25 cellular contexts compared by ENCODE assay signal in the genomic region with DNA sequence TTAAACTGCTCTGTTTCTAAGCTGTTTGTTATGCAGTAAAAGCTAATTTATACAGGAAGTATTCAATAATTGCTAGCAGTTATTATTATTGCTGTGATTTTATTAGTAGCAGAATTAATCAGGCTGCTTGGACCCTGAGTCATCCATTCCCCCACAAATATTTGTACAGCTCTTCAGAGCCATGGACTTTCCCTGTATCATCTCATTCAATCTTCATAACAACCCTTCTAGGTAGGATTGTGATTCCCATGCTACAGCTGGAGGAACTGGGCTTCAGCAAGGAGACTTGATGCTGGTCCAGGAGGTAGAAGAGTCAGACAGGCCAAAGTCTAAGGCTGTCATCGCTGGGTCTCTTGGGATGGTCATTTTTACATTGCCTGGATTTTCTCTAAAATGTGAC.
"Had no signal": no experiment of that assay in that cellular context is flagged by ENCODE, and none has a peak within 500 bp of the region (broad histone marks: within the 10 kb centered on the region; RNA-seq: fewer than 3 reads in every experiment).

No MANE protein-coding gene starts in this region.

- DNase-seq: activated CD4-positive, alpha-beta T cell treated with anti-CD3 and anti-CD28 coated beads for 4 hours; activated CD4-positive, alpha-beta T cell treated with anti-CD3 and anti-CD28 coated beads, Interleukin-2, amount 50 U/mL, for 4 hours; activated CD8-positive, alpha-beta memory T cell treated with anti-CD3 and anti-CD28 coated beads for 24 hours; activated effector memory CD4-positive, alpha-beta T cell treated with Interleukin-2 at 50 U/mL for 16 hours; activated naive CD4-positive, alpha-beta T cell treated with Interleukin-2 at 50 U/mL for 16 hours; aorta; caudate nucleus; head of caudate nucleus; hypothalamus; immature natural killer cell; midbrain; naive thymus-derived CD4-positive, alpha-beta T cell; nucleus accumbens; pancreas; retina; stimulated activated CD4-positive, alpha-beta T cell treated with anti-CD3 and anti-CD28 coated beads, Interleukin-15, amount 100 ng/mL, for 24 hours; stimulated activated CD4-positive, alpha-beta T cell treated with anti-CD3 and anti-CD28 coated beads, Interleukin-2, amount 100 ng/mL, for 24 hours; stimulated activated naive B cell treated with anti-CD40 and anti-IgM and Interleukin-4, amounts not matched to agents 10 μg/mL and 1 μg/mL and 100 μg/mL, for 72 hours; stomach; T-helper 9 cell; thyroid gland; upper lobe of left lung had no signal

- H3K4me3 ChIP-seq: pancreas, prostate gland, stomach, thyroid gland, upper lobe of left lung had no signal

- ATAC-seq: esophagus mucosa; naive thymus-derived CD4-positive, alpha-beta T cell; pancreas; stimulated activated naive B cell treated with anti-CD40 and anti-IgM and Interleukin-4, amounts not matched to agents 10 μg/mL and 1 μg/mL and 100 μg/mL, for 72 hours had no signal

- H3K4me1 ChIP-seq: pancreas, prostate gland, stomach, thyroid gland, upper lobe of left lung had no signal

- H3K36me3 ChIP-seq: pancreas, prostate gland, stomach, thyroid gland, upper lobe of left lung had no signal

- H3K27ac ChIP-seq: pancreas, prostate gland, stomach, thyroid gland, upper lobe of left lung, VCaP had no signal

- H3K9me3 ChIP-seq: pancreas, prostate gland, thyroid gland, upper lobe of left lung had no signal

- H3K27me3 ChIP-seq: pancreas, thyroid gland, upper lobe of left lung had no signal
